In genomic region chr10:32987172-32987571, GRCh38 we compare ENCODE assay signal across 33 cellular contexts.
"Had no signal": no experiment of that assay in that cellular context is flagged by ENCODE, and none has a peak within 500 bp of the region (broad histone marks: within the 10 kb centered on the region; RNA-seq: fewer than 3 reads in every experiment).

No MANE protein-coding gene starts in this region.

- ATAC-seq: activated CD8-positive, alpha-beta T cell treated with anti-CD3 and anti-CD28 coated beads for 36 hours; activated naive CD4-positive, alpha-beta T cell treated with anti-CD3 and anti-CD28 coated beads, Interleukin-2, amount 50 U/mL, for 72 hours; activated T-cell treated with anti-CD3 and anti-CD28 coated beads, Interleukin-2, amount 50 U/mL, for 4 hours; activated T-cell treated with anti-CD3 and anti-CD28 coated beads, Interleukin-2, amount 50 U/mL, for 72 hours; activated T-helper 17 cell treated with anti-CD3 and anti-CD28 coated beads, Interleukin-2, amount 50 U/mL, for 72 hours; body of pancreas had no signal

- H3K9me3 ChIP-seq: adrenal gland, body of pancreas, breast epithelium had no signal

- H3K4me3 ChIP-seq: adrenal gland, body of pancreas, breast epithelium had no signal

- H3K4me1 ChIP-seq: breast epithelium had no signal

- FAIRE-seq: astrocyte, TTC549 had no signal

- H3K27ac ChIP-seq: adrenal gland, body of pancreas, breast epithelium, VCaP had no signal

- H3K27me3 ChIP-seq: adrenal gland, body of pancreas, brain microvascular endothelial cell, breast epithelium had no signal

- DNase-seq: activated B cell treated with CpG ODN at 0.5 μM for 24 hours; activated CD4-positive, alpha-beta memory T cell treated with anti-CD3 and anti-CD28 coated beads for 36 hours; activated CD4-positive, alpha-beta T cell treated with anti-CD3 and anti-CD28 coated beads for 4 hours; activated CD4-positive, alpha-beta T cell treated with anti-CD3 and anti-CD28 coated beads, Interleukin-2, amount 10 ng/mL, durations not matched to agents 24 days and 14 days; activated CD4-positive, alpha-beta T cell treated with anti-CD3 and anti-CD28 coated beads, Interleukin-2, amount 50 U/mL, for 1 hour; activated CD4-positive, alpha-beta T cell treated with anti-CD3 and anti-CD28 coated beads, Interleukin-2, amount 50 U/mL, for 4 hours; activated CD4-positive, CD25-positive, alpha-beta regulatory T cell treated with anti-CD3 and anti-CD28 coated beads, Interleukin-2, amount 50 U/mL, for 72 hours; activated CD8-positive, alpha-beta memory T cell treated with anti-CD3 and anti-CD28 coated beads, Interleukin-2, amount 50 U/mL, for 4 hours; activated CD8-positive, alpha-beta T cell treated with anti-CD3 and anti-CD28 coated beads for 36 hours; activated effector memory CD4-positive, alpha-beta T cell treated with anti-CD3 and anti-CD28 coated beads, Interleukin-2, amount 50 U/mL, for 16 hours; activated gamma-delta T cell treated with Interleukin-2 at 50 U/mL for 16 hours; activated naive CD4-positive, alpha-beta T cell; activated naive CD4-positive, alpha-beta T cell treated with anti-CD3 and anti-CD28 coated beads for 36 hours; activated naive CD4-positive, alpha-beta T cell treated with anti-CD3 and anti-CD28 coated beads, Interleukin-2, amount 50 U/mL, for 16 hours; activated naive CD8-positive, alpha-beta T cell treated with anti-CD3 and anti-CD28 coated beads for 36 hours; activated T-cell treated with anti-CD3 and anti-CD28 coated beads for 4 hours; activated T-cell treated with anti-CD3 and anti-CD28 coated beads, Interleukin-2, amount 50 U/mL, for 1 hour; activated T-cell treated with anti-CD3 and anti-CD28 coated beads, Interleukin-2, amount 50 U/mL, for 4 hours; activated T-cell treated with anti-CD3 and anti-CD28 coated beads, Interleukin-2, amount 50 U/mL, for 72 hours; adrenal gland; amniotic stem cell; aorta; body of pancreas; brain microvascular endothelial cell; central memory CD4-positive, alpha-beta T cell; T-helper 2 cell; T-helper 9 cell had no signal

- H3K36me3 ChIP-seq: adrenal gland, brain microvascular endothelial cell, breast epithelium had no signal
